11 cellular contexts compared by ENCODE assay signal in genomic region chr2:43083278-43083677, GRCh38.
DNase-seq lines count a peak whose midpoint lies in the region; ATAC-seq and TF ChIP-seq lines count a peak whose summit lies in the region.
"Had no signal": no experiment of that assay in that cellular context is flagged by ENCODE, and none has a peak within 500 bp of the region (broad histone marks: within the 10 kb centered on the region; RNA-seq: fewer than 3 reads in every experiment).

No MANE protein-coding gene starts in this region.

- H3K4me1 Mint-ChIP-seq in stimulated activated naive CD8-positive, alpha-beta T cell treated with anti-CD3 and anti-CD28 coated beads, Interleukin-15, amount 100 ng/mL, for 72 hours, result peaks cover 67% of the 10 kb centered on the region

- H3K4me3 Mint-ChIP-seq in stimulated activated naive CD8-positive, alpha-beta T cell treated with anti-CD3 and anti-CD28 coated beads, Interleukin-15, amount 100 ng/mL, for 72 hours, result no peak overlapping the region

- H3K9me3 ChIP-seq in SJSA1 (replicated peaks) (no peaks in the 10 kb centered on the region), muscle layer of colon (ENCODE audit: low read length) (no peaks in the 10 kb centered on the region), tibial artery (no peaks in the 10 kb centered on the region)

- no peaks in the 10 kb centered on the region for H3K27me3 Mint-ChIP-seq in stimulated activated naive CD8-positive, alpha-beta T cell treated with anti-CD3 and anti-CD28 coated beads, Interleukin-15, amount 100 ng/mL, for 72 hours

- H3K27ac ChIP-seq in SJSA1 (peak overlapping the region; percentile 93), epithelial cell of prostate (peak overlapping the region; percentile 99), muscle layer of colon (ENCODE audit: low read depth, low read length) (peak overlapping the region; percentile 92), tibial artery (peak overlapping the region; percentile 82 to 85)

- TF ChIP-seq CTCF in tibial artery (IDR thresholded peaks at IDR 0.05) (no peak), GM20000 (IDR thresholded peaks at IDR 0.05; ENCODE audit: extremely low read depth, missing control alignments) (no peak)

- DNase-seq in SJSA1 (ENCODE audit: low read depth in 1 of 2, low spot score in 2 of 2) (no peak), epithelial cell of prostate (ENCODE audit: low read depth, low spot score) (no peak), tibial artery (peak in 1 of 2 donors; percentile 66), middle frontal gyrus (ENCODE audit: extremely low spot score, low spot score) (no peak), GM20000 (ENCODE audit: low spot score) (no peak)
- no peak for DNase-seq in stimulated activated naive CD8-positive, alpha-beta T cell treated with anti-CD3 and anti-CD28 coated beads, Interleukin-15, amount 100 ng/mL, for 72 hours
- DNase-seq: glutamatergic neuron, Karpas-422, NCI-H774 had no signal

- H3K27ac Mint-ChIP-seq in stimulated activated naive CD8-positive, alpha-beta T cell treated with anti-CD3 and anti-CD28 coated beads, Interleukin-15, amount 100 ng/mL, for 72 hours, result no peak overlapping the region

- H3K36me3 ChIP-seq in SJSA1 (no peaks in the 10 kb centered on the region), muscle layer of colon (ENCODE audit: insufficient read depth, low read length) (no peaks in the 10 kb centered on the region), tibial artery (no peaks in the 10 kb centered on the region)

- no peak for ATAC-seq in GM18517 (IDR thresholded peaks at IDR 0.05; ENCODE audit: unreplicated experiment)
- no peak for ATAC-seq in stimulated activated naive CD8-positive, alpha-beta T cell treated with anti-CD3 and anti-CD28 coated beads, Interleukin-15, amount 100 ng/mL, for 72 hours

- H3K27me3 ChIP-seq in SJSA1 (replicated peaks) (no peaks in the 10 kb centered on the region), muscle layer of colon (ENCODE audit: control insufficient read depth in 1 of 2, insufficient read depth in 2 of 2, low read length in 2 of 2) (no peaks in the 10 kb centered on the region), tibial artery (no peaks in the 10 kb centered on the region)

- intact Hi-C loops in tibial artery (cut with DNase I; ENCODE audit: low total_unique reads), result no loop called here

- H3K4me1 ChIP-seq in SJSA1 (replicated peaks) (peaks cover 67% of the 10 kb centered on the region), muscle layer of colon (ENCODE audit: insufficient read depth, low read length) (peaks cover 79% of the 10 kb centered on the region), tibial artery (peaks cover 4 to 69% (median 50%) of the 10 kb centered on the region in 4 donors)

- no peak overlapping the region for H3K9ac ChIP-seq in muscle layer of colon (ENCODE audit: low read length)

- no peaks in the 10 kb centered on the region for H3K9me3 Mint-ChIP-seq in stimulated activated naive CD8-positive, alpha-beta T cell treated with anti-CD3 and anti-CD28 coated beads, Interleukin-15, amount 100 ng/mL, for 72 hours

- H3K4me3 ChIP-seq in SJSA1, result no peak overlapping the region
- no peak overlapping the region for H3K4me3 ChIP-seq in muscle layer of colon (ENCODE audit: low read depth in 1 of 2, low read length in 2 of 2)
- no peak overlapping the region for H3K4me3 ChIP-seq in tibial artery
